In the genomic region with DNA sequence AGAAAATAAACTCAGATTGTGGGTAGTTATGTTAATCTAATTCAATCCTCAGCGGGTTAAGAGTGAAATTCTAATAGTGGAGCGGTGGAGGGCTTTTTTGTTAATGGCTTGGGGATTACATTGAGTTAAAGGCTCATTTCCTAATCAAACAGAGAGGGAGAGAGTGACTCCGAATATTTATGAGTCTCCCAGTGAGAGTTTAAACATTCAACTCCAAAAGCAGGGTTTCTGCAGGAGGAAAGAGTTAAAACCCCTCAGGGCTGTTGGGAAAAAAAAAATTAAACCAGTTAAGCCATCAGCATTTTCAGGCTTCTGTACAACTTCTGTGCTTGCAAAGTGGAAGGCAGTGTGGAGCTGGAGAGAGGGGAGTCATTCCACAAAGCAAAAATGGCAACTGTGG, we compare ENCODE assay signal across 15 cellular contexts.
DNase-seq lines count a peak whose midpoint lies in the region; ATAC-seq and TF ChIP-seq lines count a peak whose summit lies in the region.
"Had no signal": no experiment of that assay in that cellular context is flagged by ENCODE, and none has a peak within 500 bp of the region (broad histone marks: within the 10 kb centered on the region; RNA-seq: fewer than 3 reads in every experiment).

No MANE protein-coding gene starts in this region.

- H3K4me3 ChIP-seq in GM23338 = peak overlapping the region; percentile 43
- H3K4me3 ChIP-seq in HUES48 (ENCODE audit: low read depth, low read length) = peak overlapping the region; percentile 25; the same call in 1 of the 2 replicates
- H3K4me3 ChIP-seq in endodermal cell (ENCODE audit: low read length) = no peak overlapping the region
- H3K4me3 ChIP-seq in neural progenitor cell = no peak overlapping the region

- H3K9ac ChIP-seq in HUES48 (ENCODE audit: low read depth, low read length) (no peak overlapping the region), endodermal cell (ENCODE audit: extremely low read depth, low read length, poor library complexity, severe bottlenecking) (no peak overlapping the region), neural progenitor cell (no peak overlapping the region)

- intact Hi-C loops in head of caudate nucleus (cut with DNase I) = no loop called here

- H3K36me3 Mint-ChIP-seq in GM23338 (ENCODE audit: low read depth) = no peaks in the 10 kb centered on the region; the same call in 2 of the 3 replicates
- no peaks in the 10 kb centered on the region for H3K36me3 Mint-ChIP-seq in endodermal cell (ENCODE audit: low read depth)
- no peaks in the 10 kb centered on the region for H3K36me3 Mint-ChIP-seq in neural progenitor cell
- H3K36me3 Mint-ChIP-seq in activated naive CD4-positive, alpha-beta T cell treated with anti-CD3 and anti-CD28 coated beads, Interleukin-2, amount 10 ng/mL, durations not matched to agents 7 days and 5 days = no peaks in the 10 kb centered on the region
- H3K36me3 Mint-ChIP-seq: CD8-positive, alpha-beta T cell had no signal

- H3K4me2 ChIP-seq in GM23338 (peak overlapping the region; percentile 72), neural progenitor cell (peak overlapping the region; percentile 21)

- WGBS in endodermal cell (ENCODE audit: insufficient coverage in 1 of 2, insufficient read length in 1 of 2), 2 experiments = 0 to 20% methylated on average over 2 to 3 of the region's 3 CpGs

- H3K36me3 ChIP-seq in GM23338 (ENCODE audit: insufficient read depth) = no peaks in the 10 kb centered on the region
- no peaks in the 10 kb centered on the region for H3K36me3 ChIP-seq in HUES48 (ENCODE audit: control insufficient read depth, insufficient read depth, low read length)
- no peaks in the 10 kb centered on the region for H3K36me3 ChIP-seq in endodermal cell (ENCODE audit: control insufficient read depth, insufficient read depth, low read length)
- no peaks in the 10 kb centered on the region for H3K36me3 ChIP-seq in neural progenitor cell

- H3K4me1 Mint-ChIP-seq in GM23338 (peaks cover 79% of the 10 kb centered on the region), endodermal cell (peaks cover 56% of the 10 kb centered on the region), neural progenitor cell (peaks cover 59% of the 10 kb centered on the region)
- no peaks in the 10 kb centered on the region for H3K4me1 Mint-ChIP-seq in activated naive CD4-positive, alpha-beta T cell treated with anti-CD3 and anti-CD28 coated beads, Interleukin-2, amount 10 ng/mL, durations not matched to agents 7 days and 5 days

- peak overlapping the region; percentile 95 for H3K27ac Mint-ChIP-seq in GM23338
- H3K27ac Mint-ChIP-seq in endodermal cell = peak overlapping the region; percentile 24
- no peak overlapping the region for H3K27ac Mint-ChIP-seq in neural progenitor cell
- H3K27ac Mint-ChIP-seq in activated naive CD4-positive, alpha-beta T cell treated with anti-CD3 and anti-CD28 coated beads, Interleukin-2, amount 10 ng/mL, durations not matched to agents 7 days and 5 days = no peak overlapping the region
- H3K27ac Mint-ChIP-seq: CD8-positive, alpha-beta T cell had no signal

- H3K9me3 ChIP-seq in HUES48 (ENCODE audit: control insufficient read depth, insufficient read depth, low read length) (no peaks in the 10 kb centered on the region), endodermal cell (ENCODE audit: control insufficient read depth, low read length) (no peaks in the 10 kb centered on the region), neural progenitor cell (ENCODE audit: low read depth) (no peaks in the 10 kb centered on the region)

- H3K79me2 ChIP-seq in GM23338 (replicated peaks; ENCODE audit: insufficient read depth) = no peaks in the 10 kb centered on the region
- no peaks in the 10 kb centered on the region for H3K79me2 ChIP-seq in neural progenitor cell (ENCODE audit: low read depth)

- ATAC-seq in GM23338 = no peak; the same call in 2 of the 3 replicates
- ATAC-seq: CD8-positive, alpha-beta T cell had no signal

- H2AFZ ChIP-seq in GM23338 (peak overlapping the region; percentile 94; the same call in 1 of the 2 replicates), neural progenitor cell (replicated peaks) (no peak overlapping the region)

- H3K27me3 ChIP-seq in GM23338 (ENCODE audit: insufficient read depth) (peaks cover 36% of the 10 kb centered on the region), HUES48 (ENCODE audit: control insufficient read depth, insufficient read depth, low read length) (peaks cover 60% of the 10 kb centered on the region), endodermal cell (ENCODE audit: control insufficient read depth, insufficient read depth, low read length, poor library complexity, severe bottlenecking) (peaks cover 72% of the 10 kb centered on the region), neural progenitor cell (peaks cover 97% of the 10 kb centered on the region)

- DNase-seq in GM23338 (ENCODE audit: low spot score) = peak; percentile 17
- no peak for DNase-seq in endodermal cell
- DNase-seq in neural progenitor cell (ENCODE audit: low spot score) = no peak
- no peak for DNase-seq in head of caudate nucleus
- no peak for DNase-seq in DMS 273 (lab: John Stamatoyannopoulos, UW; ENCODE audit: unreplicated experiment)
- no peak for DNase-seq in activated naive CD4-positive, alpha-beta T cell treated with anti-CD3 and anti-CD28 coated beads, Interleukin-2, amount 10 ng/mL, durations not matched to agents 7 days and 5 days
- DNase-seq: CD8-positive, alpha-beta T cell; IMR-90; Kasumi-1; NCI-H1105 treated with DMSO at 0.1 percent for 48 hours; NCI-H2029 treated with DMSO at 0.1 percent for 48 hours; NCI-H2227 treated with DMSO at 0.1 percent for 48 hours; NCI-H774; SHP77 had no signal

- 0 out of 2 replicates have a peak, but pooled peaks cover 5% of the 10 kb centered on the region for H3K9me2 ChIP-seq in GM23338 (ENCODE audit: insufficient read depth)

- H4K20me1 ChIP-seq in GM23338 (replicated peaks; ENCODE audit: insufficient read depth) (no peaks in the 10 kb centered on the region), neural progenitor cell (ENCODE audit: low read depth) (peaks cover 15% of the 10 kb centered on the region)

- H3K4me1 ChIP-seq in GM23338 (ENCODE audit: insufficient read depth) = peaks cover 63% of the 10 kb centered on the region
- peaks cover 58% of the 10 kb centered on the region for H3K4me1 ChIP-seq in HUES48 (ENCODE audit: control insufficient read depth, insufficient read depth, low read length)
- peaks cover 13% of the 10 kb centered on the region for H3K4me1 ChIP-seq in endodermal cell (ENCODE audit: control insufficient read depth, insufficient read depth, low read length)
- peaks cover 44% of the 10 kb centered on the region for H3K4me1 ChIP-seq in neural progenitor cell

- H3K4me3 Mint-ChIP-seq in GM23338 (peak overlapping the region; percentile 63), endodermal cell (peak overlapping the region; percentile 14), neural progenitor cell (peak overlapping the region; percentile 27)
- H3K4me3 Mint-ChIP-seq in activated naive CD4-positive, alpha-beta T cell treated with anti-CD3 and anti-CD28 coated beads, Interleukin-2, amount 10 ng/mL, durations not matched to agents 7 days and 5 days = no peak overlapping the region
- H3K4me3 Mint-ChIP-seq: CD8-positive, alpha-beta T cell had no signal

- H3K9me3 Mint-ChIP-seq in GM23338 = no peaks in the 10 kb centered on the region
- no peaks in the 10 kb centered on the region for H3K9me3 Mint-ChIP-seq in endodermal cell
- H3K9me3 Mint-ChIP-seq in neural progenitor cell = no peaks in the 10 kb centered on the region
- no peaks in the 10 kb centered on the region for H3K9me3 Mint-ChIP-seq in activated naive CD4-positive, alpha-beta T cell treated with anti-CD3 and anti-CD28 coated beads, Interleukin-2, amount 10 ng/mL, durations not matched to agents 7 days and 5 days
- H3K9me3 Mint-ChIP-seq: CD8-positive, alpha-beta T cell had no signal

- H3K27me3 Mint-ChIP-seq in GM23338 (ENCODE audit: insufficient read depth, low read depth, poor library complexity) = peaks cover 30% of the 10 kb centered on the region
- peaks cover 71% of the 10 kb centered on the region for H3K27me3 Mint-ChIP-seq in endodermal cell (ENCODE audit: insufficient read depth)
- peaks cover 14% of the 10 kb centered on the region for H3K27me3 Mint-ChIP-seq in neural progenitor cell (ENCODE audit: insufficient read depth, low read depth)
- H3K27me3 Mint-ChIP-seq in activated naive CD4-positive, alpha-beta T cell treated with anti-CD3 and anti-CD28 coated beads, Interleukin-2, amount 10 ng/mL, durations not matched to agents 7 days and 5 days = peaks cover 47% of the 10 kb centered on the region

- no peak for TF ChIP-seq CTCF in GM23338 (conservative IDR thresholded peaks at IDR 0.05; ENCODE audit: low read depth in 2 of 2)
- TF ChIP-seq CTCF in endodermal cell (conservative IDR thresholded peaks at IDR 0.05) = no peak
- TF ChIP-seq CTCF in neural progenitor cell (IDR thresholded peaks at IDR 0.05) = no peak

- CTCF ChIA-PET in activated naive CD4-positive, alpha-beta T cell treated with anti-CD3 and anti-CD28 coated beads, Interleukin-2, amount 10 ng/mL, durations not matched to agents 7 days and 5 days (lab: Charles Lee) = no interaction called here

- H3K27ac ChIP-seq in GM23338 (ENCODE audit: low read depth) (peak overlapping the region; percentile 88), HUES48 (ENCODE audit: low read depth, low read length) (peak overlapping the region; percentile 68), endodermal cell (ENCODE audit: low read depth, low read length) (no peak overlapping the region), neural progenitor cell (no peak overlapping the region)

- 0 out of 2 replicates have a peak, but pooled peaks cover 7% of the 10 kb centered on the region for H3F3A ChIP-seq in GM23338 (replicated peaks; ENCODE audit: low read depth)
- H3F3A ChIP-seq in neural progenitor cell (ENCODE audit: low read depth) = peaks cover 17% of the 10 kb centered on the region

TF ChIP-seq in GM23338, 12 proteins besides CTCF, POLR2A, EP300 and RAD21:
- TF ChIP-seq CREB1 (CRISPR knock-in tag; IDR thresholded peaks at IDR 0.05; ENCODE audit: low read depth) = no peak
- TF ChIP-seq ZNF114 (CRISPR knock-in tag; IDR thresholded peaks at IDR 0.05) = no peak
- TF ChIP-seq STAT1 (IDR thresholded peaks at IDR 0.05; ENCODE audit: unreplicated experiment) = no peak
- peak; percentile 56; the same call in 1 of the 2 replicates for TF ChIP-seq NANOG (IDR thresholded peaks at IDR 0.05; ENCODE audit: borderline replicate concordance)

Comparison
In these comparisons a context has a peak if more than half of its experiments do, and no peak if none do; other contexts are left out.
1. H3K27ac ChIP-seq: peak in GM23338 (single experiment) and HUES48 (single experiment); none in endodermal cell (single experiment) and neural progenitor cell (single experiment).
2. H3K4me3 ChIP-seq: peak in GM23338 (single experiment) and HUES48 (single experiment); none in endodermal cell (single experiment) and neural progenitor cell (single experiment).
3. H3K27ac Mint-ChIP-seq: peak in GM23338 (single experiment) and endodermal cell (single experiment); none in neural progenitor cell (single experiment) and activated naive CD4-positive, alpha-beta T cell treated with anti-CD3 and anti-CD28 coated beads, Interleukin-2, amount 10 ng/mL, durations not matched to agents 7 days and 5 days (single experiment).